ENCODE assay signal across 7 cellular contexts in genomic region chr9:133955821-133956411, GRCh38. TPM values are rescaled to one million over a fixed set of nuclear protein-coding genes. Genes with fewer than 3 reads are reported as not detected.
DNase-seq lines count a peak whose midpoint lies in the region; ATAC-seq and TF ChIP-seq lines count a peak whose summit lies in the region.

No MANE protein-coding gene starts in this region.

- H3K4me3 Mint-ChIP-seq in T-helper 1 cell treated with Interleukin-12 subunit alpha and Interleukin-12 subunit beta and Interleukin-4 antibody, amounts not matched to agents 30 μg/mL and 1 μg/mL, for 36 hours, result peak overlapping the region; percentile 7

- H3K4me3 ChIP-seq in neural cell (ENCODE audit: low read length), result no peak overlapping the region

- no peak for TF ChIP-seq CTCF in neural cell (IDR thresholded peaks at IDR 0.05; ENCODE audit: poor library complexity, severe bottlenecking)

- peaks cover 8% of the 10 kb centered on the region for H3K4me1 Mint-ChIP-seq in T-helper 1 cell treated with Interleukin-12 subunit alpha and Interleukin-12 subunit beta and Interleukin-4 antibody, amounts not matched to agents 30 μg/mL and 1 μg/mL, for 36 hours (ENCODE audit: low read depth)

- no peak for TF ChIP-seq RAD21 in neural cell (conservative IDR thresholded peaks at IDR 0.05)

- TF ChIP-seq POLR2A in GM19193 (IDR thresholded peaks at IDR 0.05; ENCODE audit: extremely low read depth, insufficient read depth, insufficient read length), result peak; percentile 76

- no peaks in the 10 kb centered on the region for H3K36me3 ChIP-seq in neural cell (ENCODE audit: insufficient read depth, low read length)

- peak; percentile 8 for DNase-seq in effector CD8-positive, alpha-beta T cell (lab: John Stamatoyannopoulos, UW)
- DNase-seq in NCI-H2029 treated with DMSO at 0.1 percent for 48 hours (lab: John Stamatoyannopoulos, UW), result no peak
- DNase-seq in MV-4-11 (lab: John Stamatoyannopoulos, UW), result no peak

- no peak for TF ChIP-seq EP300 in neural cell (conservative IDR thresholded peaks at IDR 0.05; ENCODE audit: poor library complexity, severe bottlenecking)

- H3K79me2 ChIP-seq in neural cell (replicated peaks; ENCODE audit: insufficient read depth, low read length), result peaks cover 4% of the 10 kb centered on the region

- H3K9me3 ChIP-seq in neural cell (ENCODE audit: low read length), result no peaks in the 10 kb centered on the region

- no peak overlapping the region for H3K27ac Mint-ChIP-seq in T-helper 1 cell treated with Interleukin-12 subunit alpha and Interleukin-12 subunit beta and Interleukin-4 antibody, amounts not matched to agents 30 μg/mL and 1 μg/mL, for 36 hours

- no peaks in the 10 kb centered on the region for H4K20me1 ChIP-seq in neural cell (ENCODE audit: insufficient read depth)

- no peaks in the 10 kb centered on the region for H3F3A ChIP-seq in neural cell (ENCODE audit: insufficient read depth, low read length, poor library complexity, severe bottlenecking)

- no peaks in the 10 kb centered on the region for H3K27me3 ChIP-seq in neural cell (ENCODE audit: insufficient read depth, low read depth, low read length)

- no peak for ATAC-seq in GM19455 (IDR thresholded peaks at IDR 0.05; ENCODE audit: unreplicated experiment)

- no peak overlapping the region for H3K27ac ChIP-seq in neural cell (ENCODE audit: low read length)

- H3K9me2 ChIP-seq in neural cell (ENCODE audit: insufficient read depth, low read length), result no peaks in the 10 kb centered on the region

- H2AFZ ChIP-seq in neural cell (ENCODE audit: low read depth, low read length), result no peak overlapping the region

- no peaks in the 10 kb centered on the region for H3K36me3 Mint-ChIP-seq in T-helper 1 cell treated with Interleukin-12 subunit alpha and Interleukin-12 subunit beta and Interleukin-4 antibody, amounts not matched to agents 30 μg/mL and 1 μg/mL, for 36 hours (ENCODE audit: low read depth)

- H3K9me3 Mint-ChIP-seq in T-helper 1 cell treated with Interleukin-12 subunit alpha and Interleukin-12 subunit beta and Interleukin-4 antibody, amounts not matched to agents 30 μg/mL and 1 μg/mL, for 36 hours, result no peaks in the 10 kb centered on the region

- peak overlapping the region; percentile 44 for H3K9ac ChIP-seq in neural cell (ENCODE audit: low read length)

- no peaks in the 10 kb centered on the region for H3K27me3 Mint-ChIP-seq in T-helper 1 cell treated with Interleukin-12 subunit alpha and Interleukin-12 subunit beta and Interleukin-4 antibody, amounts not matched to agents 30 μg/mL and 1 μg/mL, for 36 hours (ENCODE audit: low read depth)

- no peak overlapping the region for H3K4me2 ChIP-seq in neural cell (ENCODE audit: low read length)

TF ChIP-seq in neural cell, 6 proteins besides CTCF, POLR2A, EP300 and RAD21:
- no peak for TF ChIP-seq SMC3 (conservative IDR thresholded peaks at IDR 0.05; ENCODE audit: poor library complexity)
- no peak for TF ChIP-seq REST (IDR thresholded peaks at IDR 0.05; ENCODE audit: borderline replicate concordance)
- no peak for TF ChIP-seq POLR2AphosphoS5 (IDR thresholded peaks at IDR 0.05)
- no peak for TF ChIP-seq EZH2 (IDR thresholded peaks at IDR 0.05; ENCODE audit: borderline replicate concordance, insufficient read depth, low read length, poor library complexity, severe bottlenecking)
- TF ChIP-seq MXI1 (conservative IDR thresholded peaks at IDR 0.05; ENCODE audit: poor library complexity, severe bottlenecking), result no peak
- TF ChIP-seq TAF1 (IDR thresholded peaks at IDR 0.05; ENCODE audit: low read depth), result no peak

RNA-seq across cellular contexts. Expression of gene VAV2, which starts 36.2 kb away (rescaled TPM):
- polyA plus RNA-seq in neural cell, result 35.2 and 41.1 TPM in 2 replicates
- 33.7 and 34.1 TPM in 2 replicates for polyA minus RNA-seq in neural cell
